Comparison of ENCODE assay signal across 12 cellular contexts in the genomic region with DNA sequence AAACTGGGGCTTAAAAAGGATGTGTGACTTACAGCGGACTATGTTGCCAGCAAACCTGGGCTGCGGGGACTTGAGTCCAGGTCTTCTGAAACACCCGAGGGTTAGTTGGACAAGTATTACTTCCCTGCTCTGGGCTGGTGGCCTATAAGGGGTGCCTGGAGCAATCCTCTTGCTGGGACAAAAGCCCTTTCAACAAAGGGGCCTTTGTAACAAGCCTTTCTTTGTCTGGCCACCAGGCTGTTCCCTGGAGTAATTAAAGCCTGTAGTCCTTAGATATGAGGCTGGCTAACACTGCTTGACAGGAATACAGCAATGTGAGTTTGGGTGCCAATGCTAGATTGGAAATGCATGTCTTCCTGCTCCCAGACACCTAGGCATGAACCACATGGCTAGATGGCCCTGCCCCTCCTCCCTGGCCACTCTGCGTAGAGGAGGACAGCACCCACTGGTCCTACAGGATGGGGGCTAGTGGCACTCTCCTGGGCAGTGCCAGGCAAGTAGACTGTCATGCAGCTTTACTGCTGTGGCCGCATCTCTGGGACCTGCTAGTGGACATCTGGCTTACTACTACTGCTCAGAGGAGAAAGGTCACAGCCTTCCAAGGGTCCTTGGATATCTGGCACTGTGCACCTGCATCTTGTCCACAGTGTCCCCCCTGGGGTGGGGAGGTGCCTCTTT.
DNase-seq lines count a peak whose midpoint lies in the region; ATAC-seq, FAIRE-seq and TF ChIP-seq lines count a peak whose summit lies in the region.
"Had no signal": no experiment of that assay in that cellular context is flagged by ENCODE, and none has a peak within 500 bp of the region (broad histone marks: within the 10 kb centered on the region; RNA-seq: fewer than 3 reads in every experiment).

No MANE protein-coding gene starts in this region.

- TF ChIP-seq CTCF in pancreas (IDR thresholded peaks at IDR 0.05) (no peak), D721Med (IDR thresholded peaks at IDR 0.05; ENCODE audit: insufficient read depth, missing control alignments) (no peak)

- DNase-seq in H4 (ENCODE audit: low spot score) (peak; percentile 9), RPMI7951 (ENCODE audit: low read depth) (peak; percentile 13), foreskin melanocyte (peak; percentile 38), pancreas (peak in 2 of 6 donors; percentile 28 to 41), D721Med (ENCODE audit: insufficient read length, low spot score) (no peak)
- no peak for DNase-seq in activated CD4-positive, CD25-positive, alpha-beta regulatory T cell treated with anti-CD3 and anti-CD28 coated beads, Interleukin-2, amount 50 U/mL, for 72 hours
- DNase-seq in activated T-helper 1 cell treated with anti-CD3 and anti-CD28 coated beads, Interleukin-12 subunit alpha, Interleukin-12 subunit beta, Interleukin-2, Interleukin-4 antibody, amounts not matched to agents 30 ng/mL and 10 ng/mL and 1 ng/mL, durations not matched to agents 14 hours and 24 hours and 36 hours (ENCODE audit: low spot score) = no peak
- DNase-seq: activated effector memory CD4-positive, alpha-beta T cell treated with anti-CD3 and anti-CD28 coated beads, Interleukin-2, amount 50 U/mL, for 16 hours; effector CD8-positive, alpha-beta T cell; uterus had no signal

- 65 to 69% methylated on average over 5 of the region's 5 CpGs for WGBS in pancreas, 2 donors

- intact Hi-C loops in pancreas (cut with DNase I) = no loop called here
- intact Hi-C loops in activated T-helper 1 cell treated with anti-CD3 and anti-CD28 coated beads, Interleukin-12 subunit alpha, Interleukin-12 subunit beta, Interleukin-2, Interleukin-4 antibody, amounts not matched to agents 30 ng/mL and 10 ng/mL and 1 ng/mL, durations not matched to agents 14 hours and 24 hours and 36 hours (cut with micrococcal nuclease) = no loop called here

- H3K9me3 Mint-ChIP-seq in activated T-helper 1 cell treated with anti-CD3 and anti-CD28 coated beads, Interleukin-12 subunit alpha, Interleukin-12 subunit beta, Interleukin-2, Interleukin-4 antibody, amounts not matched to agents 30 ng/mL and 10 ng/mL and 1 ng/mL, durations not matched to agents 14 hours and 24 hours and 36 hours = no peaks in the 10 kb centered on the region

- no peaks in the 10 kb centered on the region for H3K4me1 Mint-ChIP-seq in activated T-helper 1 cell treated with anti-CD3 and anti-CD28 coated beads, Interleukin-12 subunit alpha, Interleukin-12 subunit beta, Interleukin-2, Interleukin-4 antibody, amounts not matched to agents 30 ng/mL and 10 ng/mL and 1 ng/mL, durations not matched to agents 14 hours and 24 hours and 36 hours (ENCODE audit: low read depth)

- no peak overlapping the region for H3K27ac Mint-ChIP-seq in activated T-helper 1 cell treated with anti-CD3 and anti-CD28 coated beads, Interleukin-12 subunit alpha, Interleukin-12 subunit beta, Interleukin-2, Interleukin-4 antibody, amounts not matched to agents 30 ng/mL and 10 ng/mL and 1 ng/mL, durations not matched to agents 14 hours and 24 hours and 36 hours

- no peaks in the 10 kb centered on the region for H3K27me3 Mint-ChIP-seq in activated T-helper 1 cell treated with anti-CD3 and anti-CD28 coated beads, Interleukin-12 subunit alpha, Interleukin-12 subunit beta, Interleukin-2, Interleukin-4 antibody, amounts not matched to agents 30 ng/mL and 10 ng/mL and 1 ng/mL, durations not matched to agents 14 hours and 24 hours and 36 hours (ENCODE audit: insufficient read depth)

- H3K4me3 Mint-ChIP-seq in activated T-helper 1 cell treated with anti-CD3 and anti-CD28 coated beads, Interleukin-12 subunit alpha, Interleukin-12 subunit beta, Interleukin-2, Interleukin-4 antibody, amounts not matched to agents 30 ng/mL and 10 ng/mL and 1 ng/mL, durations not matched to agents 14 hours and 24 hours and 36 hours = no peak overlapping the region

- ATAC-seq in pancreas = peak; percentile 60 to 87 (median 78)
- ATAC-seq in GM18861 (IDR thresholded peaks at IDR 0.05; ENCODE audit: unreplicated experiment) = no peak

- no peaks in the 10 kb centered on the region for H3K27me3 ChIP-seq in pancreas
- H3K27me3 ChIP-seq: uterus had no signal

- H3K9me3 ChIP-seq in pancreas = no peaks in the 10 kb centered on the region
- H3K9me3 ChIP-seq: uterus had no signal

- no peaks in the 10 kb centered on the region for H3K36me3 Mint-ChIP-seq in activated T-helper 1 cell treated with anti-CD3 and anti-CD28 coated beads, Interleukin-12 subunit alpha, Interleukin-12 subunit beta, Interleukin-2, Interleukin-4 antibody, amounts not matched to agents 30 ng/mL and 10 ng/mL and 1 ng/mL, durations not matched to agents 14 hours and 24 hours and 36 hours (ENCODE audit: low read depth)

- H3K4me3 ChIP-seq in pancreas = no peak overlapping the region
- H3K4me3 ChIP-seq: uterus had no signal

- H3K27ac ChIP-seq in pancreas = peak overlapping the region in 2 of 4 donors; percentile 30 to 41
- H3K27ac ChIP-seq: uterus, VCaP had no signal

- no peak for FAIRE-seq in pancreas (lab: Jason Lieb, UNC)
- no peak for FAIRE-seq in D721Med (lab: Jason Lieb, UNC)

- no peaks in the 10 kb centered on the region for H3K36me3 ChIP-seq in pancreas
- H3K36me3 ChIP-seq: uterus had no signal

- no peaks in the 10 kb centered on the region for H3K4me1 ChIP-seq in pancreas
- H3K4me1 ChIP-seq: uterus had no signal

Comparison
In these comparisons a context has a peak if more than half of its experiments do, and no peak if none do; other contexts are left out.
1. DNase-seq: peak in H4 (single experiment), RPMI7951 (single experiment) and foreskin melanocyte (single experiment); none in D721Med (single experiment), activated CD4-positive, CD25-positive, alpha-beta regulatory T cell treated with anti-CD3 and anti-CD28 coated beads, Interleukin-2, amount 50 U/mL, for 72 hours (single experiment) and activated T-helper 1 cell treated with anti-CD3 and anti-CD28 coated beads, Interleukin-12 subunit alpha, Interleukin-12 subunit beta, Interleukin-2, Interleukin-4 antibody, amounts not matched to agents 30 ng/mL and 10 ng/mL and 1 ng/mL, durations not matched to agents 14 hours and 24 hours and 36 hours (single experiment).